8 cellular contexts compared by ENCODE assay signal in the genomic region with DNA sequence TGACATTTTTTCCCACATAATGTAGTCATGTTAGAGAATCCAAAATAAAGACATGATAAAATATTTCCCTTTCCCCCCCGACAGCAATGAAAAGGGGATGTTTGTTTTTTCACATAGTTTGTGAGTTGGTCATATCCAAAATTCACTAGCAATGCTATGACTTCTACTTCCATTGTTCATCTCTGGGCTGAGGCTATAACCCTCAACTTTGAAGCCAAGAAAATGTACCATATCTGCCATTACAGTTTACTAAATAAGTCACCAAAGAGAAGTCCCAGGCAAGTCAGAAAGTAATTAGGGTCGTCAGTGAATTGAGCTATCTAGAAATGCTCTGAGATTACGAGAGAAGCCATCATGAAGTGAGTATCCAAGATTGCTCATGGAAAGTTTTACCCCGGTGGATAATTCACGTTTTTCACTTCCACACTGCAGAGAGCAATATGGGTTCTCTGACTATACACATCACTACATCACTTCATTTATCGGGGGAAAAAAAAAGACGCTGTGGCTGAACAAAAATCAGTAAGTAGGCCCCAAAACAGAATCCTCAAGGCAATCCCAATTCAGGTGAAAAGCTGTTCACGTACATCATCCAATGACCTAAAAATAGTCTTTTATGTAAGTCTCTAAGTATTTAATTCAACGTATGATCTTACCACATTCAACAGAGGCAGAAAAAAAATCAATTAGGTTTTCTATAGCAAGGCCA. TPM values are rescaled to one million over a fixed set of nuclear protein-coding genes. Genes with fewer than 3 reads are reported as not detected.
DNase-seq lines count a peak whose midpoint lies in the region; ATAC-seq and TF ChIP-seq lines count a peak whose summit lies in the region.

No MANE protein-coding gene starts in this region.

- H3K9me3 ChIP-seq in right atrium auricular region (no peaks in the 10 kb centered on the region), breast epithelium (no peaks in the 10 kb centered on the region), mesodermal cell (ENCODE audit: control insufficient read depth, low read length) (no peaks in the 10 kb centered on the region)

- DNase-seq in right atrium auricular region (ENCODE audit: low spot score) (no peak), Right ventricle myocardium inferior (ENCODE audit: missing footprints) (no peak), breast epithelium (ENCODE audit: low spot score in 2 of 2) (no peak), NCI-H1694 (lab: John Stamatoyannopoulos, UW) (no peak), NCI-H1048 (lab: John Stamatoyannopoulos, UW) (no peak)

- H3K36me3 ChIP-seq in right atrium auricular region (no peaks in the 10 kb centered on the region), breast epithelium (no peaks in the 10 kb centered on the region), mesodermal cell (ENCODE audit: control insufficient read depth, insufficient read depth, low read length) (no peaks in the 10 kb centered on the region)

- no peak for TF ChIP-seq POLR2A in breast epithelium (IDR thresholded peaks at IDR 0.05)

- H3K27me3 ChIP-seq in right atrium auricular region, result no peaks in the 10 kb centered on the region
- no peaks in the 10 kb centered on the region for H3K27me3 ChIP-seq in breast epithelium

- TF ChIP-seq CTCF in right atrium auricular region (IDR thresholded peaks at IDR 0.05), result no peak
- no peak for TF ChIP-seq CTCF in breast epithelium (IDR thresholded peaks at IDR 0.05)

- ATAC-seq in Right ventricle myocardium inferior (no peak), HG02571 (IDR thresholded peaks at IDR 0.05; ENCODE audit: unreplicated experiment) (no peak), HG03378 (IDR thresholded peaks at IDR 0.05; ENCODE audit: unreplicated experiment) (no peak)

- 47 to 69% methylated on average over 4 to 6 of the region's 9 CpGs for WGBS in mesodermal cell (ENCODE audit: insufficient coverage in 2 of 2), 2 experiments

- intact Hi-C loops in Right ventricle myocardium inferior (cut with DNase I) (loop anchor here (5.0 kb wide), 2 partner anchors 66 to 231 kb away; no protein-coding TSS in a partner anchor), breast epithelium (cut with DNase I; ENCODE audit: low total_unique reads) (no loop called here)

- H3K4me1 ChIP-seq in right atrium auricular region (peaks cover 0 to 65% of the 10 kb centered on the region in 2 donors), breast epithelium (peaks cover 0 to 6% of the 10 kb centered on the region in 2 donors), mesodermal cell (ENCODE audit: control insufficient read depth, insufficient read depth, low read length, poor library complexity, severe bottlenecking) (peaks cover 27% of the 10 kb centered on the region)

- H3K27ac ChIP-seq in right atrium auricular region (peak overlapping the region; percentile 95 to 98), breast epithelium (peak overlapping the region; percentile 92 to 99), mesodermal cell (ENCODE audit: low read depth, low read length, severe bottlenecking) (peak overlapping the region; percentile 60)

- H3K4me3 ChIP-seq in right atrium auricular region (peak overlapping the region; percentile 78 to 96), breast epithelium (peak overlapping the region; percentile 90 to 99 (median 98)), mesodermal cell (ENCODE audit: extremely low read depth, insufficient read depth, low read length, poor library complexity, severe bottlenecking) (peak overlapping the region; percentile 89)

RNA-seq across cellular contexts. Expression of a gene that starts 1.4 kb away (rescaled TPM):
- total RNA-seq in right atrium auricular region, result 10 to 100 TPM; 44.2 to 59.8 TPM
- total RNA-seq in Right ventricle myocardium inferior, result 66.6 TPM
- total RNA-seq in breast epithelium, result 10 to 100 TPM; 48.5 to 99.5 (median 55.2) TPM
- 30.1 TPM for polyA plus RNA-seq in mesodermal cell (2013, experiment 1 of 2)
- polyA plus RNA-seq in mesodermal cell (2013, experiment 2 of 2), result 25.8 TPM

RNA-seq across cellular contexts. Expression of a gene that starts 2.2 kb away (rescaled TPM):
- total RNA-seq in right atrium auricular region (10 to 100 TPM; 30.9 to 34.7 TPM), Right ventricle myocardium inferior (30.1 TPM), breast epithelium (10 to 100 TPM; 35.8 to 48.2 (median 46.4) TPM)
- polyA plus RNA-seq in mesodermal cell (2013, experiment 1 of 2), result 49.7 TPM
- polyA plus RNA-seq in mesodermal cell (2013, experiment 2 of 2), result 47.9 TPM
